In genomic region chr10:65735382-65735781, GRCh38 we compare ENCODE assay signal across 34 cellular contexts.
"Had no signal": no experiment of that assay in that cellular context is flagged by ENCODE, and none has a peak within 500 bp of the region (broad histone marks: within the 10 kb centered on the region; RNA-seq: fewer than 3 reads in every experiment).

No MANE protein-coding gene starts in this region.

- H3K36me3 ChIP-seq: MG63 had no signal

- H3K4me2 ChIP-seq: KMS-11 had no signal

- H3K4me3 ChIP-seq: MG63 had no signal

- H3K9me3 ChIP-seq: MG63 had no signal

- DNase-seq: Kasumi-1, KG1, MG63, MM.1S, MV-4-11, NCI-H1048, NCI-H1092, NCI-H1092 treated with DMSO at 0.1 percent for 48 hours, NCI-H1105, NCI-H1105 treated with DMSO at 0.1 percent for 48 hours, NCI-H1417, NCI-H1417 treated with DMSO at 0.1 percent for 48 hours, NCI-H1436, NCI-H1436 treated with DMSO at 0.1 percent for 48 hours, NCI-H146, NCI-H1694, NCI-H1694 treated with DMSO at 0.1 percent for 48 hours, NCI-H187, NCI-H187 treated with DMSO at 0.1 percent for 48 hours, NCI-H1930, NCI-H2029, NCI-H2029 treated with DMSO at 0.1 percent for 48 hours, NCI-H2081, NCI-H2081 treated with DMSO at 0.1 percent for 48 hours, NCI-H2107, NCI-H2171, NCI-H2171 treated with DMSO at 0.1 percent for 48 hours, NCI-H2227 treated with DMSO at 0.1 percent for 48 hours, NCI-H226, NCI-H345, NCI-H446, NCI-H446 treated with DMSO at 0.1 percent for 48 hours, NCI-H510A had no signal

- H3K9ac ChIP-seq: KMS-11 had no signal

- H3K27ac ChIP-seq: KMS-11 had no signal

- H3K27me3 ChIP-seq: MG63 had no signal
